ENCODE assay signal across 23 cellular contexts in the genomic region with DNA sequence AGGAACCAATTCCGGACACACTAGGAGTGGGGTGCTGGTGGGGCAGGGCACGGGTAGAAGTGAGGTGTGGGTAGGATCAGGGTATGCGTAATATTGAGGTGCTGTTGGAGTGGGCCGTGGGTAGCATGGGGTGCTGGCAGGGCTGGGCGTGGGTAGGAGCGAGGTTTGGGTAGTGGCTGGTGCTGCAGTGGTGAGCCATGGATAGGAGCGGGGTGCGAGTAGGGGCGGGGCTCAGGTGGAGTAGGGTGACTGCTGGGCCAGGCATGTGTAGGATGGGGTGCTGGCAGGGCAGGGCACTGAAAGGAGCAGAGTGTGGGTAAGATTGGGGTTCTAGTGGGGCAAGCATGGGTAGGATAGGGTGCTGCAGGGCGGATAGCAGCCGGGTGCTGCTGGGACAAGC.
DNase-seq lines count a peak whose midpoint lies in the region; ATAC-seq and TF ChIP-seq lines count a peak whose summit lies in the region.
"Had no signal": no experiment of that assay in that cellular context is flagged by ENCODE, and none has a peak within 500 bp of the region (broad histone marks: within the 10 kb centered on the region; RNA-seq: fewer than 3 reads in every experiment).

No MANE protein-coding gene starts in this region.

- no peaks in the 10 kb centered on the region for H3K27me3 Mint-ChIP-seq in stimulated activated naive CD8-positive, alpha-beta T cell treated with anti-CD3 and anti-CD28 coated beads, Interleukin-15, amount 100 ng/mL, for 72 hours
- peaks cover 30% of the 10 kb centered on the region for H3K27me3 Mint-ChIP-seq in activated CD4-positive, alpha-beta memory T cell treated with anti-CD3 and anti-CD28 coated beads, Interleukin-2, amount 10 ng/mL, durations not matched to agents 7 days and 5 days

- H3K36me3 ChIP-seq in colonic mucosa = no peaks in the 10 kb centered on the region
- H3K36me3 ChIP-seq in trophoblast cell (ENCODE audit: control insufficient read depth in 1 of 2, insufficient read depth in 2 of 2, low read length in 2 of 2) = no peaks in the 10 kb centered on the region
- H3K36me3 ChIP-seq: HAP-1 had no signal

- peak; percentile 20 for ATAC-seq in stimulated activated naive CD8-positive, alpha-beta T cell treated with anti-CD3 and anti-CD28 coated beads, Interleukin-15, Interleukin-2, amounts not matched to agents 100 U/mL and 50 U/mL, for 24 hours
- no peak for ATAC-seq in stimulated activated naive CD8-positive, alpha-beta T cell treated with anti-CD3 and anti-CD28 coated beads, Interleukin-15, amount 100 ng/mL, for 72 hours
- ATAC-seq: A549 had no signal

- intact Hi-C loops in colonic mucosa (cut with DNase I) = no loop called here

- H3K36me3 Mint-ChIP-seq in activated CD4-positive, alpha-beta memory T cell treated with anti-CD3 and anti-CD28 coated beads, Interleukin-2, amount 10 ng/mL, durations not matched to agents 7 days and 5 days (ENCODE audit: low read depth) = peaks cover 4% of the 10 kb centered on the region
- H3K36me3 Mint-ChIP-seq: CD4-positive, alpha-beta memory T cell had no signal

- H3K4me1 ChIP-seq in colonic mucosa (no peaks in the 10 kb centered on the region), trophoblast cell (ENCODE audit: control insufficient read depth in 1 of 2, insufficient read depth in 2 of 2, low read length in 2 of 2) (no peaks in the 10 kb centered on the region)
- H3K4me1 ChIP-seq: A549, HAP-1 had no signal

- H3K9ac ChIP-seq in colonic mucosa (ENCODE audit: low read depth in 2 of 2, low read length in 2 of 2) (no peak overlapping the region), trophoblast cell (ENCODE audit: low read length) (no peak overlapping the region)

- H3K27ac ChIP-seq in colonic mucosa = no peak overlapping the region
- H3K27ac ChIP-seq in trophoblast cell (ENCODE audit: low read depth, low read length) = no peak overlapping the region
- H3K27ac ChIP-seq: A549 had no signal

- H3K27ac Mint-ChIP-seq in stimulated activated naive CD8-positive, alpha-beta T cell treated with anti-CD3 and anti-CD28 coated beads, Interleukin-15, amount 100 ng/mL, for 72 hours = no peak overlapping the region
- H3K27ac Mint-ChIP-seq in activated CD4-positive, alpha-beta memory T cell treated with anti-CD3 and anti-CD28 coated beads, Interleukin-2, amount 10 ng/mL, durations not matched to agents 7 days and 5 days = no peak overlapping the region
- H3K27ac Mint-ChIP-seq: CD4-positive, alpha-beta memory T cell; HFFc6 had no signal

- no peak overlapping the region for H3K4ac ChIP-seq in trophoblast cell (ENCODE audit: low read depth, low read length)

- H3K27me3 ChIP-seq in colonic mucosa (no peaks in the 10 kb centered on the region), trophoblast cell (ENCODE audit: insufficient read depth, low read length) (no peaks in the 10 kb centered on the region)

- H4K8ac ChIP-seq in trophoblast cell (ENCODE audit: low read depth, low read length) = no peak overlapping the region

- H4K12ac ChIP-seq in trophoblast cell (ENCODE audit: low read depth, low read length) = no peak overlapping the region

- no peak overlapping the region for H3K23ac ChIP-seq in trophoblast cell (ENCODE audit: low read length)

- POLR2A ChIA-PET in activated CD4-positive, alpha-beta memory T cell treated with anti-CD3 and anti-CD28 coated beads, Interleukin-2, amount 10 ng/mL, durations not matched to agents 7 days and 5 days (lab: Charles Lee) = no interaction called here

- H3K79me1 ChIP-seq in trophoblast cell (ENCODE audit: low read length) = no peaks in the 10 kb centered on the region

- WGBS in trophoblast cell (ENCODE audit: extremely low coverage, insufficient coverage, insufficient read length) = no CpG with 5 or more reads among the region's 11 CpGs

- H3K4me1 Mint-ChIP-seq in stimulated activated naive CD8-positive, alpha-beta T cell treated with anti-CD3 and anti-CD28 coated beads, Interleukin-15, amount 100 ng/mL, for 72 hours = peaks cover 27% of the 10 kb centered on the region
- H3K4me1 Mint-ChIP-seq in activated CD4-positive, alpha-beta memory T cell treated with anti-CD3 and anti-CD28 coated beads, Interleukin-2, amount 10 ng/mL, durations not matched to agents 7 days and 5 days = peaks cover 16% of the 10 kb centered on the region

- H3K18ac ChIP-seq in trophoblast cell (ENCODE audit: low read length) = no peak overlapping the region

- H2AFZ ChIP-seq in trophoblast cell (ENCODE audit: insufficient read depth, low read length, poor library complexity) = no peak overlapping the region

- DNase-seq in stimulated activated naive CD8-positive, alpha-beta T cell treated with anti-CD3 and anti-CD28 coated beads, Interleukin-15, Interleukin-2, amounts not matched to agents 100 U/mL and 50 U/mL, for 24 hours = no peak
- no peak for DNase-seq in stimulated activated naive CD8-positive, alpha-beta T cell treated with anti-CD3 and anti-CD28 coated beads, Interleukin-15, amount 100 ng/mL, for 72 hours
- DNase-seq in colonic mucosa (peak; percentile 7), trophoblast cell (no peak), ureter (ENCODE audit: low spot score) (peak; percentile 36), cerebellum (ENCODE audit: low spot score) (no peak), hippocampal formation (lab: John Stamatoyannopoulos, UW) (no peak)
- DNase-seq in activated CD4-positive, alpha-beta memory T cell treated with anti-CD3 and anti-CD28 coated beads, Interleukin-2, amount 10 ng/mL, durations not matched to agents 7 days and 5 days = no peak
- DNase-seq: 8988T; ACHN; AML-193; C1 segment of cervical spinal cord; Calu3; CD4-positive, alpha-beta memory T cell; COR-L47; DMS153; DMS79; EL; GDM1; GOT3; HFFc6 had no signal

- no peak overlapping the region for H2BK120ac ChIP-seq in trophoblast cell (ENCODE audit: insufficient read depth, low read length, poor library complexity)

- H3K4me3 Mint-ChIP-seq in stimulated activated naive CD8-positive, alpha-beta T cell treated with anti-CD3 and anti-CD28 coated beads, Interleukin-15, amount 100 ng/mL, for 72 hours = no peak overlapping the region
- H3K4me3 Mint-ChIP-seq in activated CD4-positive, alpha-beta memory T cell treated with anti-CD3 and anti-CD28 coated beads, Interleukin-2, amount 10 ng/mL, durations not matched to agents 7 days and 5 days = no peak overlapping the region
- H3K4me3 Mint-ChIP-seq: CD4-positive, alpha-beta memory T cell; HFFc6 had no signal

- H2AK5ac ChIP-seq in trophoblast cell (ENCODE audit: low read length) = no peak overlapping the region

- H2BK5ac ChIP-seq in trophoblast cell (ENCODE audit: low read depth, low read length, poor library complexity) = no peak overlapping the region

- CTCF ChIA-PET in activated CD4-positive, alpha-beta memory T cell treated with anti-CD3 and anti-CD28 coated beads, Interleukin-2, amount 10 ng/mL, durations not matched to agents 7 days and 5 days (lab: Charles Lee) = interaction anchor here (1.1 kb wide), 1 partner anchor 19 kb away, joined by 3 read pairs; no protein-coding TSS in a partner anchor

- H3K9me3 ChIP-seq in colonic mucosa (no peaks in the 10 kb centered on the region), trophoblast cell (ENCODE audit: insufficient read depth, low read depth, low read length) (peaks cover 21% of the 10 kb centered on the region)
- H3K9me3 ChIP-seq: A549, HAP-1 had no signal

- H3K9me3 Mint-ChIP-seq in stimulated activated naive CD8-positive, alpha-beta T cell treated with anti-CD3 and anti-CD28 coated beads, Interleukin-15, amount 100 ng/mL, for 72 hours = peaks cover 14 to 19% of the 10 kb centered on the region in 2 donors
- H3K9me3 Mint-ChIP-seq in activated CD4-positive, alpha-beta memory T cell treated with anti-CD3 and anti-CD28 coated beads, Interleukin-2, amount 10 ng/mL, durations not matched to agents 7 days and 5 days = peaks cover 8% of the 10 kb centered on the region

- H3K79me2 ChIP-seq in trophoblast cell (ENCODE audit: control insufficient read depth, insufficient read depth, low read length, poor library complexity) = no peaks in the 10 kb centered on the region

- no peak for TF ChIP-seq CTCF in colonic mucosa (IDR thresholded peaks at IDR 0.05)

- H3K4me3 ChIP-seq in colonic mucosa = no peak overlapping the region
- peak overlapping the region; percentile 23 for H3K4me3 ChIP-seq in trophoblast cell (ENCODE audit: low read depth, low read length)
- H3K4me3 ChIP-seq: A549, HAP-1 had no signal

- no peak overlapping the region for H4K91ac ChIP-seq in trophoblast cell (ENCODE audit: low read depth, low read length)

- H3K4me2 ChIP-seq in trophoblast cell (ENCODE audit: low read length) = no peak overlapping the region
- H3K4me2 ChIP-seq: A549 had no signal

- no peak overlapping the region for H3K14ac ChIP-seq in trophoblast cell (ENCODE audit: low read length)

- H2BK12ac ChIP-seq in trophoblast cell (ENCODE audit: low read length) = no peak overlapping the region

Comparison
In these comparisons a context has a peak if more than half of its experiments do, and no peak if none do; other contexts are left out.
1. DNase-seq: peak in colonic mucosa (single experiment) and ureter (single experiment); none in stimulated activated naive CD8-positive, alpha-beta T cell treated with anti-CD3 and anti-CD28 coated beads, Interleukin-15, Interleukin-2, amounts not matched to agents 100 U/mL and 50 U/mL, for 24 hours (single experiment), stimulated activated naive CD8-positive, alpha-beta T cell treated with anti-CD3 and anti-CD28 coated beads, Interleukin-15, amount 100 ng/mL, for 72 hours (0 of 2), trophoblast cell (0 of 2), cerebellum (single experiment), activated CD4-positive, alpha-beta memory T cell treated with anti-CD3 and anti-CD28 coated beads, Interleukin-2, amount 10 ng/mL, durations not matched to agents 7 days and 5 days (single experiment) and hippocampal formation (0 of 2).